In genomic region chr5:83097582-83098265, GRCh38 we compare ENCODE assay signal across 12 cellular contexts. TPM values are rescaled to one million over a fixed set of nuclear protein-coding genes. Genes with fewer than 3 reads are reported as not detected.
DNase-seq lines count a peak whose midpoint lies in the region; ATAC-seq, FAIRE-seq and TF ChIP-seq lines count a peak whose summit lies in the region.
"Had no signal": no experiment of that assay in that cellular context is flagged by ENCODE, and none has a peak within 500 bp of the region (broad histone marks: within the 10 kb centered on the region; RNA-seq: fewer than 3 reads in every experiment).

No MANE protein-coding gene starts in this region.

- no peak overlapping the region for H3K27ac ChIP-seq in GM12878 (ENCODE audit: control insufficient read depth, insufficient read depth)

- no peak for TF ChIP-seq RAD21 in GM12878 (IDR thresholded peaks at IDR 0.05; ENCODE audit: insufficient read depth, low read depth, low read length)

- H3K9me3 ChIP-seq in GM12878 (replicated peaks; ENCODE audit: control insufficient read depth, insufficient read depth, low read length): peaks cover 4% of the 10 kb centered on the region

- FAIRE-seq in GM12878 (lab: Jason Lieb, UNC): no peak

- no peaks in the 10 kb centered on the region for H3K36me3 ChIP-seq in GM12878 (ENCODE audit: control insufficient read depth in 2 of 2, insufficient read depth in 2 of 2, low read length in 1 of 2)

- peak; percentile 68 for DNase-seq in ELR (ENCODE audit: low read depth)
- no peak for DNase-seq in GM12878 (ENCODE audit: low read depth, low spot score)
- peak; percentile 26 for DNase-seq in kidney tubule cell (ENCODE audit: low spot score)
- no peak for DNase-seq in inferior parietal cortex (ENCODE audit: extremely low spot score)
- DNase-seq: activated CD4-positive, alpha-beta memory T cell treated with anti-CD3 and anti-CD28 coated beads, Interleukin-2, amount 10 ng/mL, durations not matched to agents 7 days and 5 days; activated naive CD4-positive, alpha-beta T cell treated with anti-CD3 and anti-CD28 coated beads for 36 hours; CD4-positive, CD25-positive, alpha-beta regulatory T cell had no signal

- RAD21 ChIA-PET in GM12878 (lab: Charles Lee; ENCODE audit: unreplicated experiment): no interaction called here

- no TSS peak for BruUV-seq in GM12878 (replicated peaks; lab: Mats Ljungman, UMichigan)

- H3K4me1 ChIP-seq in GM12878 (ENCODE audit: control insufficient read depth, insufficient read depth, low read length): 0 out of 2 replicates have a peak, but pooled peaks cover 6% of the 10 kb centered on the region

- no peak overlapping the region for H2AFZ ChIP-seq in GM12878 (ENCODE audit: control insufficient read depth, low read depth, low read length)

- no peak overlapping the region for H3K9ac ChIP-seq in GM12878 (ENCODE audit: control insufficient read depth, insufficient read depth, low read length)

- no peak overlapping the region for H3K4me3 ChIP-seq in GM12878

- WGBS in GM12878 (ENCODE audit: insufficient coverage, insufficient replicate concordance, low lambda C conversion rate, missing lambda C conversion rate): 79% methylated on average over 2 of the region's 2 CpGs

- no peak overlapping the region for H3K4me2 ChIP-seq in GM12878 (ENCODE audit: control insufficient read depth, insufficient read depth)

- ATAC-seq in HG02870 (IDR thresholded peaks at IDR 0.05; ENCODE audit: unreplicated experiment) (peak; percentile 56), GM12878 (peak; percentile 85), HG03342 (IDR thresholded peaks at IDR 0.05; ENCODE audit: unreplicated experiment) (no peak), HG02840 (IDR thresholded peaks at IDR 0.05; ENCODE audit: low FRiP score, unreplicated experiment) (no peak), GM19035 (IDR thresholded peaks at IDR 0.05; ENCODE audit: unreplicated experiment) (no peak)
- ATAC-seq: natural killer cell treated with Interleukin-12 subunit alpha and Interleukin-12 subunit beta and Interleukin-15 and Interleukin-18, amount 100 ng/mL, for 72 hours had no signal

- intact Hi-C loops in GM12878 (cut with micrococcal nuclease; ENCODE audit: unreplicated experiment): no loop called here

- CTCF ChIA-PET in GM12878 (lab: Yijun Ruan, JAX): no interaction called here

- no peaks in the 10 kb centered on the region for H4K20me1 ChIP-seq in GM12878 (ENCODE audit: control insufficient read depth, insufficient read depth)

- H3K27me3 ChIP-seq in GM12878 (replicated peaks in 1 of 2; ENCODE audit: control insufficient read depth in 2 of 2, insufficient read depth in 2 of 2, low read length in 1 of 2): no peaks in the 10 kb centered on the region

- POLR2A ChIA-PET in GM12878 (lab: Charles Lee): no interaction called here

- H3K79me2 ChIP-seq in GM12878 (ENCODE audit: control insufficient read depth, insufficient read depth, low read length): no peaks in the 10 kb centered on the region; the same call in 1 of the 2 replicates

- no peak for TF ChIP-seq CTCF in GM12878 (IDR thresholded peaks at IDR 0.05 in 2 of 3, conservative IDR thresholded peaks at IDR 0.05 in 1 of 3; ENCODE audit: control insufficient read depth in 2 of 3, extremely low read depth in 1 of 3, insufficient read depth in 1 of 3, low read depth in 3 of 3, low read length in 3 of 3)

- SMC1A ChIA-PET in GM12878 (lab: Charles Lee; ENCODE audit: uncharacterized antibody, unreplicated experiment): no interaction called here

- TF ChIP-seq EP300 in GM12878 (IDR thresholded peaks at IDR 0.05; ENCODE audit: borderline replicate concordance in 1 of 2, control insufficient read depth in 1 of 2, low read depth in 2 of 2, low read length in 2 of 2): no peak

- TF ChIP-seq POLR2A in GM12878 (IDR thresholded peaks at IDR 0.05; ENCODE audit: low read depth, low read length): no peak

- in situ Hi-C loops in GM12878 (cut with MboI): no loop called here

TF ChIP-seq in GM12878, 131 proteins besides CTCF, POLR2A, EP300 and RAD21:
- TF ChIP-seq ATF7 (IDR thresholded peaks at IDR 0.05; ENCODE audit: low read depth) (peak; percentile 62; the same call in 1 of the 2 replicates), MTA2 (IDR thresholded peaks at IDR 0.05; ENCODE audit: low read depth) (peak; percentile 78), RAD51 (IDR thresholded peaks at IDR 0.05) (no peak), IKZF2 (IDR thresholded peaks at IDR 0.05) (peak in 1 of 2 experiments; percentile 21; a peak in 1 of 4 replicates), IKZF1 (conservative IDR thresholded peaks at IDR 0.05) (peak; percentile 32), SPI1 (IDR thresholded peaks at IDR 0.05; ENCODE audit: borderline replicate concordance, insufficient read depth, low read depth, low read length) (peak; percentile 47), BHLHE40 (IDR thresholded peaks at IDR 0.05; ENCODE audit: borderline replicate concordance in 1 of 2, low read depth in 2 of 2, low read length in 1 of 2) (peak; percentile 78), CUX1 (IDR thresholded peaks at IDR 0.05; ENCODE audit: insufficient replicate concordance, low read depth, low read length) (no peak), BMI1 (IDR thresholded peaks at IDR 0.05; ENCODE audit: borderline replicate concordance) (peak; percentile 33; the same call in 1 of the 2 replicates)
TF ChIP-seq in GM12878: peak in this region for 7.

RNA-seq across cellular contexts. Expression of gene XRCC4, which starts 20.4 kb away (rescaled TPM):
- total RNA-seq in GM12878 (2013; cell fraction: nucleolus; rRNA removed): 45.0 and 45.6 TPM in 2 replicates
- 12.1 and 18.1 TPM in 2 replicates for total RNA-seq in GM12878 (2014; rRNA removed)
- total RNA-seq in GM12878 (2014; rRNA removed; fragmentation: Illumina TruSeq; extraction: Trizol): 26.2 and 27.5 TPM in 2 replicates
- 14.8 and 15.1 TPM in 2 replicates for total RNA-seq in GM12878 (2021)
- polyA plus RNA-seq in GM12878 (2011; ENCODE audit: low read depth): 10.9 TPM
- polyA plus RNA-seq in GM12878 (2011; rRNA removed): 17.9 and 31.5 TPM in 2 replicates
- 4.2 and 4.8 TPM in 2 replicates for polyA plus RNA-seq in GM12878 (2011; cell fraction: cytosol; rRNA removed)
- 4.7 and 6.1 TPM in 2 replicates for polyA plus RNA-seq in GM12878 (2011; cell fraction: nucleus; rRNA removed)
- polyA plus RNA-seq in GM12878 (2012): 13.5 and 15.4 TPM in 2 replicates
- 25.4 and 33.7 TPM in 2 replicates for polyA plus RNA-seq in GM12878 (2014; fragmentation: Illumina TruSeq; extraction: Trizol)
- 10 to 100 TPM; 49.2 to 53.6 TPM for polyA plus RNA-seq in GM12878 (2014; fragmentation: Nextera tagmentation; extraction: Ambion mirVana)
- 10.9 and 14.3 TPM in 2 replicates for polyA plus RNA-seq in GM12878 (2014; rRNA removed)
- 10 to 100 TPM; 28.6 to 29.1 TPM for polyA plus RNA-seq in GM12878 (2016; fragmentation: Nextera tagmentation; extraction: Ambion mirVana)
- polyA minus RNA-seq in GM12878 (2011; rRNA and poly(A)+ RNA removed): 5.3 and 7.0 TPM in 2 replicates
- 2.7 and 2.8 TPM in 2 replicates for polyA minus RNA-seq in GM12878 (2011; cell fraction: cytosol; rRNA and poly(A)+ RNA removed)
- 12.7 and 22.9 TPM in 2 replicates for polyA minus RNA-seq in GM12878 (2011; cell fraction: nucleus; rRNA and poly(A)+ RNA removed)

RNA-seq across cellular contexts. Expression of gene TMEM167A, which starts 20.5 kb away (rescaled TPM):
- total RNA-seq in GM12878 (2013; cell fraction: nucleolus; rRNA removed): 44.0 and 45.8 TPM in 2 replicates
- total RNA-seq in GM12878 (2014; rRNA removed): 31.0 and 33.8 TPM in 2 replicates
- total RNA-seq in GM12878 (2014; rRNA removed; fragmentation: Illumina TruSeq; extraction: Trizol): 36.9 and 40.0 TPM in 2 replicates
- total RNA-seq in GM12878 (2021): 64.9 and 69.7 TPM in 2 replicates
- polyA plus RNA-seq in GM12878 (2011; ENCODE audit: low read depth): 18.7 TPM
- 106 and 171 TPM in 2 replicates for polyA plus RNA-seq in GM12878 (2011; rRNA removed)
- 15.7 and 21.1 TPM in 2 replicates for polyA plus RNA-seq in GM12878 (2011; cell fraction: cytosol; rRNA removed)
- 20.3 and 21.7 TPM in 2 replicates for polyA plus RNA-seq in GM12878 (2011; cell fraction: nucleus; rRNA removed)
- polyA plus RNA-seq in GM12878 (2012): 48.7 and 57.1 TPM in 2 replicates
- 53.2 and 65.7 TPM in 2 replicates for polyA plus RNA-seq in GM12878 (2014; fragmentation: Illumina TruSeq; extraction: Trizol)
- polyA plus RNA-seq in GM12878 (2014; fragmentation: Nextera tagmentation; extraction: Ambion mirVana): 100 to 1,000 TPM; 314 to 363 TPM
- 28.5 and 29.5 TPM in 2 replicates for polyA plus RNA-seq in GM12878 (2014; rRNA removed)
- 100 to 1,000 TPM; 180 to 190 TPM for polyA plus RNA-seq in GM12878 (2016; fragmentation: Nextera tagmentation; extraction: Ambion mirVana)
- polyA minus RNA-seq in GM12878 (2011; rRNA and poly(A)+ RNA removed): 11.8 and 16.7 TPM in 2 replicates
- polyA minus RNA-seq in GM12878 (2011; cell fraction: cytosol; rRNA and poly(A)+ RNA removed): 4.0 and 7.4 TPM in 2 replicates
- 15.8 and 21.0 TPM in 2 replicates for polyA minus RNA-seq in GM12878 (2011; cell fraction: nucleus; rRNA and poly(A)+ RNA removed)

Comparison
In these comparisons a context has a peak if more than half of its experiments do, and no peak if none do; other contexts are left out.
1. DNase-seq: peak in ELR (single experiment) and kidney tubule cell (single experiment); none in GM12878 (single experiment) and inferior parietal cortex (single experiment).
2. ATAC-seq: peak in HG02870 (single experiment) and GM12878 (single experiment); none in HG03342 (single experiment), HG02840 (single experiment) and GM19035 (single experiment).